ENCODE assay signal across 8 cellular contexts in the genomic region with DNA sequence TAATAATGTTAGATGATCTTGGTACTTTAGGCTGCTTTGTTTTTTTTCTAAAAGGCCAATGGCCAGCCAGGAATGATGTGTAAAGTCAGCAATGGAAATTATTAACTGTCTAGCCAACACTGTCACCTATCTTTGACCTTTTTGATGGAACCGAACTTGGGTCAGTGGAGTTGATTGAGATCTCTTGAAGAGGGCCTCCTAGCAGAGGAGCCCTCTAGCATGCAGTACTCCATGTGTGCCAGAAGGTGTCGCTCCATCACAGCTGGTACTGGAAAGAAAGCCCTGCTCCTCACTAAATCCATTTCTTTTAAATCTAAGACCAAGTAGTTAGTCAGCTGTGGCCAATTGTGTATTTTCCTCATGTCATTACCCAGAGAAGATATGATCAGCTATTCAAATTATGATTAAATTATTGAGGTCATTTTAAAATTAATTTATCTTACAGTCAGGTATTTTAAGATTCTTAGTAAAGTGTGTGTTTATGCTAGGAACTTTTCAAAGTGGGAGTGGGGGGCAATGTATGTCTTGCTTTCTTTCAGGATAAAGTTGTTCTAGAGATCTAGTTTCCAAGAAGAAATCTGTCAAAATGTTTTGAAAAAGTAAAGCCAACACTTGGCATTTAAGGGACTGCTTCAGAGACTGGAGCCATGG. TPM values are rescaled to one million over a fixed set of nuclear protein-coding genes. Genes with fewer than 3 reads are reported as not detected.
A peak's percentile ranks its signal among the peaks of the same experiment; 100 is the strongest.
DNase-seq lines count a peak whose midpoint lies in the region; ATAC-seq and TF ChIP-seq lines count a peak whose summit lies in the region.

No MANE protein-coding gene starts in this region.

- H3K4me3 ChIP-seq in RWPE2 (ENCODE audit: severe bottlenecking) (no peak overlapping the region), prostate gland (no peak overlapping the region), vagina (no peak overlapping the region)

- H3K27me3 ChIP-seq in RWPE2 (ENCODE audit: insufficient read depth, poor library complexity, severe bottlenecking) = no peaks in the 10 kb centered on the region
- no peaks in the 10 kb centered on the region for H3K27me3 ChIP-seq in prostate gland (replicated peaks; ENCODE audit: insufficient read depth)
- no peaks in the 10 kb centered on the region for H3K27me3 ChIP-seq in vagina

- DNase-seq in G401 (ENCODE audit: low spot score) = peak; percentile 65
- peak; percentile 83 to 89 for DNase-seq in Kasumi-1 (lab: John Stamatoyannopoulos, UW)
- no peak for DNase-seq in RWPE2 (ENCODE audit: low spot score)
- DNase-seq in activated effector memory CD4-positive, alpha-beta T cell treated with Interleukin-2 at 50 U/mL for 16 hours = peak; percentile 39
- DNase-seq in germinal center (ENCODE audit: low spot score) = peak; percentile 64
- DNase-seq in prostate gland (ENCODE audit: low spot score) = peak; percentile 53
- no peak for DNase-seq in vagina (ENCODE audit: extremely low spot score in 2 of 2)

- H3K36me3 ChIP-seq in RWPE2 (ENCODE audit: low read depth) = no peaks in the 10 kb centered on the region
- no peaks in the 10 kb centered on the region for H3K36me3 ChIP-seq in prostate gland
- H3K36me3 ChIP-seq in vagina = no peaks in the 10 kb centered on the region

- peak; percentile 70 for ATAC-seq in GM21737 (IDR thresholded peaks at IDR 0.05; ENCODE audit: unreplicated experiment)
- ATAC-seq in RWPE2 (ENCODE audit: low read depth) = peak; percentile 56

- H3K9me3 ChIP-seq in RWPE2 (ENCODE audit: severe bottlenecking) (no peaks in the 10 kb centered on the region), prostate gland (no peaks in the 10 kb centered on the region), vagina (no peaks in the 10 kb centered on the region)

- H3K4me1 ChIP-seq in RWPE2 (ENCODE audit: insufficient read depth, poor library complexity, severe bottlenecking) (peaks cover 11% of the 10 kb centered on the region), prostate gland (replicated peaks) (no peaks in the 10 kb centered on the region), vagina (peaks cover 14% of the 10 kb centered on the region)

- TF ChIP-seq POLR2A in prostate gland (IDR thresholded peaks at IDR 0.05) = no peak
- no peak for TF ChIP-seq POLR2A in vagina (IDR thresholded peaks at IDR 0.05)

- in situ Hi-C loops in G401 (cut with HindIII; ENCODE audit: low sequenced_read_pairs) = no loop called here

- intact Hi-C loops in prostate gland (cut with DNase I) (loop anchor here (2.0 kb wide), 1 partner anchor 104 kb away; no protein-coding TSS in a partner anchor), vagina (cut with DNase I) (loop anchor here (5.0 kb wide), 1 partner anchor 105 kb away; no protein-coding TSS in a partner anchor)

- WGBS in prostate gland = 13% methylated on average over 2 of the region's 2 CpGs

- TF ChIP-seq CTCF in RWPE2 (IDR thresholded peaks at IDR 0.05; ENCODE audit: poor library complexity, severe bottlenecking) (peak; percentile 97), prostate gland (IDR thresholded peaks at IDR 0.05) (peak; percentile 96 to 98 (median 96)), vagina (IDR thresholded peaks at IDR 0.05) (peak; percentile 92 to 97 (median 96))

- no peak overlapping the region for H3K27ac ChIP-seq in RWPE2 (ENCODE audit: poor library complexity, severe bottlenecking)
- H3K27ac ChIP-seq in prostate gland = no peak overlapping the region
- no peak overlapping the region for H3K27ac ChIP-seq in vagina

RNA-seq across cellular contexts. Expression of gene CROT, which starts 33.1 kb away (rescaled TPM):
- 3.7 and 11.0 TPM in 2 replicates for total RNA-seq in G401 (2014; rRNA removed; shearing (Covaris generic))
- total RNA-seq in prostate gland (10 to 100 TPM; 17.0 to 35.0 TPM), vagina (38.1 TPM)

Comparison
In these comparisons a context has a peak if more than half of its experiments do, and no peak if none do; other contexts are left out.
1. DNase-seq: peak in G401 (single experiment), Kasumi-1 (2 of 2), activated effector memory CD4-positive, alpha-beta T cell treated with Interleukin-2 at 50 U/mL for 16 hours (single experiment), germinal center (single experiment) and prostate gland (single experiment); none in RWPE2 (single experiment) and vagina (0 of 2).
2. Peak in every context shown above with its lines, with median percentiles within 50 percentile points of each other: CTCF ChIP-seq.